Comparison of ENCODE assay signal across 8 cellular contexts in the genomic region with DNA sequence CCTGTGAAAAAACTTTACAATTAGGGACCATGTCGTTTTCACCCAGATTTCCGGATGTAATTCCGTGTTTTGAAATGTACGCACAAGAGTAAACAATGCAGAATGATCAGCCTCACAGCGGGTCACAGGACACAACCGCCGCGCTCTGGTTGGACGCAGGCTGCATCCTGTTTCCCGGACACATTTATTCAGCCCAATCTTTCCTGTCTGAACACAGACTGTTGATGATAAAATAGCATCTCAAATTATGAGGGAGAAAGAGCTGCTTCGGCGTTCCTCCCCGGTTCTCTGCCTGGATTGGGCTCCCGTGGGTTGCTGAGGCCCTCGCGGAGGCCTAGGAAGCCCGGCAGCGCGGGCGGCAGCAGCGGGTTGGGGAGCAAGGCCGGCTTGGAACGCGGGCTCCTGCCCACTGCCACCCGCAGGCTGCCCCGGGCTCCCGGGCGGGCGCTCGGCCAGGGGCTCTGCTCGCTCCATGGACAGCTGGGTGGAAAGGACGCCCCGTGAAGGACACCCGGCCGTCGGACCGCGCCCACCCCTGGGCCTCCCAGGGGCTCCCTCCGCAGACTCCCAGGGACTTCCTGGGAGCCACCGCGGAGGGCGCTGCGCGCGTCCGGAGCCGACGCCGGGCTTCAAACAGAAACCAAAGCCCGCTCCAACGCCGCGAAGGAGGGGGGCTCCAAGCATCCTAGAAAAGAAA.
DNase-seq lines count a peak whose midpoint lies in the region; ATAC-seq and TF ChIP-seq lines count a peak whose summit lies in the region.

No MANE protein-coding gene starts in this region.

- intact Hi-C loops in adrenal gland (cut with DNase I): no loop called here

- DNase-seq in AG09319 (ENCODE audit: extremely low read depth, low read depth) (peak; percentile 46), NCI-H2107 (lab: John Stamatoyannopoulos, UW) (peak; percentile 68), adrenal gland (peak; percentile 79 to 92 (median 90)), cardiac muscle cell (ENCODE audit: low read depth in 1 of 2, low spot score in 1 of 2) (peak; percentile 74 to 84), non-pigmented ciliary epithelial cell (ENCODE audit: low read depth) (peak; percentile 20)
- no peak for DNase-seq in stimulated activated CD4-positive, alpha-beta T cell treated with anti-CD3 and anti-CD28 coated beads, Interleukin-4, amount 100 ng/mL, for 24 hours

- no peaks in the 10 kb centered on the region for H3K36me3 ChIP-seq in adrenal gland (replicated peaks in 1 of 2)
- no peaks in the 10 kb centered on the region for H3K36me3 ChIP-seq in cardiac muscle cell

- TF ChIP-seq CTCF in AG09319 (IDR thresholded peaks at IDR 0.05; ENCODE audit: low read depth, low read length) (peak; percentile 52), adrenal gland (IDR thresholded peaks at IDR 0.05) (peak; percentile 28 to 58 (median 54)), cardiac muscle cell (IDR thresholded peaks at IDR 0.05; ENCODE audit: low read depth, low read length) (peak; percentile 65)

- 0 to 4% (median 1%) methylated on average over 16 to 53 of the region's 53 CpGs for WGBS in adrenal gland, 4 donors

- H3K4me3 ChIP-seq in adrenal gland (peak overlapping the region in 3 of 4 donors; percentile 34 to 73 (median 72)), cardiac muscle cell (peak overlapping the region; percentile 26)

- peak; percentile 73 for ATAC-seq in GM18858 (IDR thresholded peaks at IDR 0.05; ENCODE audit: unreplicated experiment)
- ATAC-seq in HG03039 (IDR thresholded peaks at IDR 0.05; ENCODE audit: unreplicated experiment): peak; percentile 75

- no peaks in the 10 kb centered on the region for H3K27me3 ChIP-seq in adrenal gland
- no peaks in the 10 kb centered on the region for H3K27me3 ChIP-seq in cardiac muscle cell

- TF ChIP-seq POLR2A in adrenal gland (IDR thresholded peaks at IDR 0.05): peak; percentile 48 to 81

- H3K9me3 ChIP-seq in adrenal gland (replicated peaks in 1 of 3): no peaks in the 10 kb centered on the region
- no peaks in the 10 kb centered on the region for H3K9me3 ChIP-seq in cardiac muscle cell (ENCODE audit: low read depth)

- peaks cover 0 to 8% of the 10 kb centered on the region in 2 donors for H3K4me1 ChIP-seq in adrenal gland (replicated peaks in 1 of 2)
- peaks cover 33% of the 10 kb centered on the region for H3K4me1 ChIP-seq in cardiac muscle cell (ENCODE audit: low read depth)

- H3K27ac ChIP-seq in adrenal gland (peak overlapping the region; percentile 88 to 99 (median 95)), cardiac muscle cell (peak overlapping the region; percentile 32)
